ENCODE assay signal across 1 cellular context in the genomic region with DNA sequence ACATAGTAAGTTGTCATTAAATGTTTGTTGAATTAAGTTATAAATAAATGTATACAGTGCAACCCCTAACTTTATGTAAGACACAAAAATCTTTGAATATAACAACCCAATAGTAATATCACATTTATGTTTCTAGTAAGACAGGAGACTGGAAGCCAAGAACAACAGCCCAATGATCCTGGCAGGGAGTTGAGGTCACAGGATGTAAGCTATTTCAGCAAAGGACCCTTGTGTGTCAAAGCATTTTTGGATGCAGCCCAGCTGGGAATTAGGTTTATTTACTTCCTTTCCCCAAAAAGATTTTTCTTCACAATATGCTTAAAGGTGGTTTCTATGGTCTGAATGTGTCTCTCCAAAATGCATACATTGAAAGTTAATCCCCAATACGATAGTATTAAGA.
TF ChIP-seq lines count a peak whose summit lies in the region.

No MANE protein-coding gene starts in this region.

TF ChIP-seq in endothelial cell of umbilical vein, 7 proteins besides CTCF, POLR2A, EP300 and RAD21 (continued from another document):
- TF ChIP-seq MYC (IDR thresholded peaks at IDR 0.05; ENCODE audit: low read depth, low read length) (no peak), FOS (IDR thresholded peaks at IDR 0.05; ENCODE audit: borderline replicate concordance, insufficient read depth, low read length) (no peak)
- TF ChIP-seq, protein P1, sequence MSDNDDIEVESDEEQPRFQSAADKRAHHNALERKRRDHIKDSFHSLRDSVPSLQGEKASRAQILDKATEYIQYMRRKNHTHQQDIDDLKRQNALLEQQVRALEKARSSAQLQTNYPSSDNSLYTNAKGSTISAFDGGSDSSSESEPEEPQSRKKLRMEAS (IDR thresholded peaks at IDR 0.05; ENCODE audit: insufficient read depth, insufficient read length) = no peak
